1 cellular context compared by ENCODE assay signal in the genomic region with DNA sequence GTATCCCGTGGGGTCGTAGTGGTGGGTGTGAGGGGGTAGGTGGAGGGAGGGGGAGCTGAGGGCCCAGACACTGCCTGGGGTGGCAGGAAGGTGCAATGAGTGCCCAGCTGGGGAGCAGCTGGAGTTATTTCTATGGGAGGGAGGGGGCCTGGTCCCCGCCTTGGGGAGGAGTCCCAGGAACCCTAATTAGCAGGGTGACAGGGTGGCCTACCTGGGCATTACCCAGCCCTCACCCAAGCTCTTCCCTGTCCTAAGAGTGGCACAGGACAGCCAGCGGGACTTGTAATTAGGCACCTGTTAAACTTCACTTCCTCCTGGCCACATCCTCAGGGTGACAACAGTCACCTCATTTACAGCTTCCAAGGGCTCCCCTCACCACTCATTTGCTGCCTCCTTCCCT.
TF ChIP-seq lines count a peak whose summit lies in the region.

A gene with protein sequence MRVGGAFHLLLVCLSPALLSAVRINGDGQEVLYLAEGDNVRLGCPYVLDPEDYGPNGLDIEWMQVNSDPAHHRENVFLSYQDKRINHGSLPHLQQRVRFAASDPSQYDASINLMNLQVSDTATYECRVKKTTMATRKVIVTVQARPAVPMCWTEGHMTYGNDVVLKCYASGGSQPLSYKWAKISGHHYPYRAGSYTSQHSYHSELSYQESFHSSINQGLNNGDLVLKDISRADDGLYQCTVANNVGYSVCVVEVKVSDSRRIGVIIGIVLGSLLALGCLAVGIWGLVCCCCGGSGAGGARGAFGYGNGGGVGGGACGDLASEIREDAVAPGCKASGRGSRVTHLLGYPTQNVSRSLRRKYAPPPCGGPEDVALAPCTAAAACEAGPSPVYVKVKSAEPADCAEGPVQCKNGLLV (minus strand): TSS at position 101 of the 400 bp plus-strand sequence. CDS start 136 bp downstream, outside the sequence.

TF ChIP-seq in H1, 55 proteins besides CTCF, POLR2A, EP300 and RAD21:
- TF ChIP-seq HDAC6 (IDR thresholded peaks at IDR 0.05; ENCODE audit: low read depth, low read length) (no peak), EZH2 (IDR thresholded peaks at IDR 0.05; ENCODE audit: low read depth, low read length, severe bottlenecking) (no peak), TAF1 (IDR thresholded peaks at IDR 0.05; ENCODE audit: low read depth, low read length) (no peak), CHD1 (IDR thresholded peaks at IDR 0.05; ENCODE audit: low read depth, low read length) (no peak), SAP30 (IDR thresholded peaks at IDR 0.05; ENCODE audit: insufficient read depth, insufficient replicate concordance, low read length) (no peak), EGR1 (IDR thresholded peaks at IDR 0.05; ENCODE audit: borderline replicate concordance, low read depth, low read length) (no peak), SUZ12 (IDR thresholded peaks at IDR 0.05; ENCODE audit: low read length) (no peak), KDM4A (IDR thresholded peaks at IDR 0.05; ENCODE audit: low read depth, low read length, severe bottlenecking) (no peak), KDM5A (IDR thresholded peaks at IDR 0.05; ENCODE audit: low read length) (no peak)
- TF ChIP-seq, protein P1, sequence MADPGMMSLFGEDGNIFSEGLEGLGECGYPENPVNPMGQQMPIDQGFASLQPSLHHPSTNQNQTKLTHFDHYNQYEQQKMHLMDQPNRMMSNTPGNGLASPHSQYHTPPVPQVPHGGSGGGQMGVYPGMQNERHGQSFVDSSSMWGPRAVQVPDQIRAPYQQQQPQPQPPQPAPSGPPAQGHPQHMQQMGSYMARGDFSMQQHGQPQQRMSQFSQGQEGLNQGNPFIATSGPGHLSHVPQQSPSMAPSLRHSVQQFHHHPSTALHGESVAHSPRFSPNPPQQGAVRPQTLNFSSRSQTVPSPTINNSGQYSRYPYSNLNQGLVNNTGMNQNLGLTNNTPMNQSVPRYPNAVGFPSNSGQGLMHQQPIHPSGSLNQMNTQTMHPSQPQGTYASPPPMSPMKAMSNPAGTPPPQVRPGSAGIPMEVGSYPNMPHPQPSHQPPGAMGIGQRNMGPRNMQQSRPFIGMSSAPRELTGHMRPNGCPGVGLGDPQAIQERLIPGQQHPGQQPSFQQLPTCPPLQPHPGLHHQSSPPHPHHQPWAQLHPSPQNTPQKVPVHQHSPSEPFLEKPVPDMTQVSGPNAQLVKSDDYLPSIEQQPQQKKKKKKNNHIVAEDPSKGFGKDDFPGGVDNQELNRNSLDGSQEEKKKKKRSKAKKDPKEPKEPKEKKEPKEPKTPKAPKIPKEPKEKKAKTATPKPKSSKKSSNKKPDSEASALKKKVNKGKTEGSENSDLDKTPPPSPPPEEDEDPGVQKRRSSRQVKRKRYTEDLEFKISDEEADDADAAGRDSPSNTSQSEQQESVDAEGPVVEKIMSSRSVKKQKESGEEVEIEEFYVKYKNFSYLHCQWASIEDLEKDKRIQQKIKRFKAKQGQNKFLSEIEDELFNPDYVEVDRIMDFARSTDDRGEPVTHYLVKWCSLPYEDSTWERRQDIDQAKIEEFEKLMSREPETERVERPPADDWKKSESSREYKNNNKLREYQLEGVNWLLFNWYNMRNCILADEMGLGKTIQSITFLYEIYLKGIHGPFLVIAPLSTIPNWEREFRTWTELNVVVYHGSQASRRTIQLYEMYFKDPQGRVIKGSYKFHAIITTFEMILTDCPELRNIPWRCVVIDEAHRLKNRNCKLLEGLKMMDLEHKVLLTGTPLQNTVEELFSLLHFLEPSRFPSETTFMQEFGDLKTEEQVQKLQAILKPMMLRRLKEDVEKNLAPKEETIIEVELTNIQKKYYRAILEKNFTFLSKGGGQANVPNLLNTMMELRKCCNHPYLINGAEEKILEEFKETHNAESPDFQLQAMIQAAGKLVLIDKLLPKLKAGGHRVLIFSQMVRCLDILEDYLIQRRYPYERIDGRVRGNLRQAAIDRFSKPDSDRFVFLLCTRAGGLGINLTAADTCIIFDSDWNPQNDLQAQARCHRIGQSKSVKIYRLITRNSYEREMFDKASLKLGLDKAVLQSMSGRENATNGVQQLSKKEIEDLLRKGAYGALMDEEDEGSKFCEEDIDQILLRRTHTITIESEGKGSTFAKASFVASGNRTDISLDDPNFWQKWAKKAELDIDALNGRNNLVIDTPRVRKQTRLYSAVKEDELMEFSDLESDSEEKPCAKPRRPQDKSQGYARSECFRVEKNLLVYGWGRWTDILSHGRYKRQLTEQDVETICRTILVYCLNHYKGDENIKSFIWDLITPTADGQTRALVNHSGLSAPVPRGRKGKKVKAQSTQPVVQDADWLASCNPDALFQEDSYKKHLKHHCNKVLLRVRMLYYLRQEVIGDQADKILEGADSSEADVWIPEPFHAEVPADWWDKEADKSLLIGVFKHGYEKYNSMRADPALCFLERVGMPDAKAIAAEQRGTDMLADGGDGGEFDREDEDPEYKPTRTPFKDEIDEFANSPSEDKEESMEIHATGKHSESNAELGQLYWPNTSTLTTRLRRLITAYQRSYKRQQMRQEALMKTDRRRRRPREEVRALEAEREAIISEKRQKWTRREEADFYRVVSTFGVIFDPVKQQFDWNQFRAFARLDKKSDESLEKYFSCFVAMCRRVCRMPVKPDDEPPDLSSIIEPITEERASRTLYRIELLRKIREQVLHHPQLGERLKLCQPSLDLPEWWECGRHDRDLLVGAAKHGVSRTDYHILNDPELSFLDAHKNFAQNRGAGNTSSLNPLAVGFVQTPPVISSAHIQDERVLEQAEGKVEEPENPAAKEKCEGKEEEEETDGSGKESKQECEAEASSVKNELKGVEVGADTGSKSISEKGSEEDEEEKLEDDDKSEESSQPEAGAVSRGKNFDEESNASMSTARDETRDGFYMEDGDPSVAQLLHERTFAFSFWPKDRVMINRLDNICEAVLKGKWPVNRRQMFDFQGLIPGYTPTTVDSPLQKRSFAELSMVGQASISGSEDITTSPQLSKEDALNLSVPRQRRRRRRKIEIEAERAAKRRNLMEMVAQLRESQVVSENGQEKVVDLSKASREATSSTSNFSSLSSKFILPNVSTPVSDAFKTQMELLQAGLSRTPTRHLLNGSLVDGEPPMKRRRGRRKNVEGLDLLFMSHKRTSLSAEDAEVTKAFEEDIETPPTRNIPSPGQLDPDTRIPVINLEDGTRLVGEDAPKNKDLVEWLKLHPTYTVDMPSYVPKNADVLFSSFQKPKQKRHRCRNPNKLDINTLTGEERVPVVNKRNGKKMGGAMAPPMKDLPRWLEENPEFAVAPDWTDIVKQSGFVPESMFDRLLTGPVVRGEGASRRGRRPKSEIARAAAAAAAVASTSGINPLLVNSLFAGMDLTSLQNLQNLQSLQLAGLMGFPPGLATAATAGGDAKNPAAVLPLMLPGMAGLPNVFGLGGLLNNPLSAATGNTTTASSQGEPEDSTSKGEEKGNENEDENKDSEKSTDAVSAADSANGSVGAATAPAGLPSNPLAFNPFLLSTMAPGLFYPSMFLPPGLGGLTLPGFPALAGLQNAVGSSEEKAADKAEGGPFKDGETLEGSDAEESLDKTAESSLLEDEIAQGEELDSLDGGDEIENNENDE (IDR thresholded peaks at IDR 0.05; ENCODE audit: insufficient replicate concordance, low read length): no peak
